ENCODE assay signal across 13 cellular contexts in genomic region chr1:12159826-12160225, GRCh38. TPM values are rescaled to one million over a fixed set of nuclear protein-coding genes. Genes with fewer than 3 reads are reported as not detected.
DNase-seq lines count a peak whose midpoint lies in the region; ATAC-seq and TF ChIP-seq lines count a peak whose summit lies in the region.
"Had no signal": no experiment of that assay in that cellular context is flagged by ENCODE, and none has a peak within 500 bp of the region (broad histone marks: within the 10 kb centered on the region; RNA-seq: fewer than 3 reads in every experiment).

No MANE protein-coding gene starts in this region.

- no peaks in the 10 kb centered on the region for H3K9me3 ChIP-seq in psoas muscle
- H3K9me3 ChIP-seq: Peyer's patch, vagina had no signal

- no peak for TF ChIP-seq CTCF in psoas muscle (IDR thresholded peaks at IDR 0.05)

- no peak overlapping the region for H3K4me3 Mint-ChIP-seq in activated naive CD4-positive, alpha-beta T cell treated with anti-CD3 and anti-CD28 coated beads for 36 hours
- H3K4me3 Mint-ChIP-seq in T-cell = peak overlapping the region in 1 of 3 donors; percentile 14
- peak overlapping the region; percentile 42 for H3K4me3 Mint-ChIP-seq in central memory CD8-positive, alpha-beta T cell
- peak overlapping the region; percentile 12 to 40 for H3K4me3 Mint-ChIP-seq in stimulated activated naive B cell treated with anti-CD40 and anti-IgM and Interleukin-4, amounts not matched to agents 10 μg/mL and 1 μg/mL and 100 μg/mL, for 72 hours

- H3K27ac ChIP-seq in psoas muscle = no peak overlapping the region
- H3K27ac ChIP-seq: vagina, WERI-Rb-1 had no signal

- H3K4me1 Mint-ChIP-seq in activated naive CD4-positive, alpha-beta T cell treated with anti-CD3 and anti-CD28 coated beads for 36 hours (ENCODE audit: low read depth) = peaks cover 82% of the 10 kb centered on the region
- H3K4me1 Mint-ChIP-seq in T-cell = peaks cover 80 to 93% (median 88%) of the 10 kb centered on the region in 3 donors
- peaks cover 90% of the 10 kb centered on the region for H3K4me1 Mint-ChIP-seq in central memory CD8-positive, alpha-beta T cell
- H3K4me1 Mint-ChIP-seq in stimulated activated naive B cell treated with anti-CD40 and anti-IgM and Interleukin-4, amounts not matched to agents 10 μg/mL and 1 μg/mL and 100 μg/mL, for 72 hours = peaks cover 72 to 90% of the 10 kb centered on the region in 2 donors

- no peak overlapping the region for H3K4me3 ChIP-seq in psoas muscle
- H3K4me3 ChIP-seq: Peyer's patch, vagina had no signal

- ATAC-seq in T-cell (replicated peaks in 1 of 4) = peak; percentile 46 to 49 (median 47)
- ATAC-seq in central memory CD8-positive, alpha-beta T cell (replicated peaks; ENCODE audit: extremely low read depth, poor library complexity, severe bottlenecking) = no peak
- ATAC-seq in stimulated activated naive B cell treated with anti-CD40 and anti-IgM and Interleukin-4, amounts not matched to agents 10 μg/mL and 1 μg/mL and 100 μg/mL, for 72 hours (replicated peaks) = no peak
- ATAC-seq in HG03045 (IDR thresholded peaks at IDR 0.05; ENCODE audit: unreplicated experiment) = no peak
- ATAC-seq in GM21360 (IDR thresholded peaks at IDR 0.05; ENCODE audit: unreplicated experiment) = no peak
- no peak for ATAC-seq in psoas muscle
- ATAC-seq: left colon had no signal

- H3K36me3 ChIP-seq in psoas muscle (ENCODE audit: insufficient read depth in 1 of 2, low read depth in 1 of 2) = no peaks in the 10 kb centered on the region
- H3K36me3 ChIP-seq: Peyer's patch, vagina, WERI-Rb-1 had no signal

- no peaks in the 10 kb centered on the region for H3K27me3 Mint-ChIP-seq in activated naive CD4-positive, alpha-beta T cell treated with anti-CD3 and anti-CD28 coated beads for 36 hours (ENCODE audit: low read depth)
- no peaks in the 10 kb centered on the region for H3K27me3 Mint-ChIP-seq in T-cell
- H3K27me3 Mint-ChIP-seq in central memory CD8-positive, alpha-beta T cell = no peaks in the 10 kb centered on the region
- H3K27me3 Mint-ChIP-seq in stimulated activated naive B cell treated with anti-CD40 and anti-IgM and Interleukin-4, amounts not matched to agents 10 μg/mL and 1 μg/mL and 100 μg/mL, for 72 hours = no peaks in the 10 kb centered on the region

- intact Hi-C loops in activated naive CD4-positive, alpha-beta T cell treated with anti-CD3 and anti-CD28 coated beads for 36 hours (cut with micrococcal nuclease) = loop anchor here (5.0 kb wide), 2 partner anchors 113 to 457 kb away; partner anchors contain the start of gene DHRS3
- intact Hi-C loops in psoas muscle (cut with DNase I) = no loop called here

- H3K9me3 Mint-ChIP-seq in activated naive CD4-positive, alpha-beta T cell treated with anti-CD3 and anti-CD28 coated beads for 36 hours = peaks cover 2% of the 10 kb centered on the region
- H3K9me3 Mint-ChIP-seq in T-cell = peaks cover 0 to 3% (median 0%) of the 10 kb centered on the region in 3 donors
- H3K9me3 Mint-ChIP-seq in central memory CD8-positive, alpha-beta T cell = no peaks in the 10 kb centered on the region
- peaks cover 1 to 4% of the 10 kb centered on the region in 2 donors for H3K9me3 Mint-ChIP-seq in stimulated activated naive B cell treated with anti-CD40 and anti-IgM and Interleukin-4, amounts not matched to agents 10 μg/mL and 1 μg/mL and 100 μg/mL, for 72 hours

- H3K36me3 Mint-ChIP-seq in activated naive CD4-positive, alpha-beta T cell treated with anti-CD3 and anti-CD28 coated beads for 36 hours (ENCODE audit: low read depth) = peaks cover 1% of the 10 kb centered on the region
- H3K36me3 Mint-ChIP-seq in T-cell = no peaks in the 10 kb centered on the region
- peaks cover 10% of the 10 kb centered on the region for H3K36me3 Mint-ChIP-seq in central memory CD8-positive, alpha-beta T cell (ENCODE audit: insufficient read depth)
- H3K36me3 Mint-ChIP-seq in stimulated activated naive B cell treated with anti-CD40 and anti-IgM and Interleukin-4, amounts not matched to agents 10 μg/mL and 1 μg/mL and 100 μg/mL, for 72 hours = peaks cover 1 to 4% of the 10 kb centered on the region in 2 donors

- H3K4me1 ChIP-seq in psoas muscle = peaks cover 18% of the 10 kb centered on the region

- 89 to 95% (median 92%) methylated on average over 7 of the region's 7 CpGs for WGBS in psoas muscle, 3 donors

- peak; percentile 53 for DNase-seq in activated naive CD4-positive, alpha-beta T cell treated with anti-CD3 and anti-CD28 coated beads for 36 hours
- no peak for DNase-seq in activated naive CD4-positive, alpha-beta T cell treated with anti-CD3 and anti-CD28 coated beads, Interleukin-2, amount 50 U/mL, for 16 hours
- DNase-seq in T-cell (peak in 7 of 34 experiments; percentile 23 to 53 (median 33)), psoas muscle (no peak)
- no peak for DNase-seq in central memory CD8-positive, alpha-beta T cell (ENCODE audit: low spot score in 2 of 2)
- no peak for DNase-seq in stimulated activated naive B cell treated with anti-CD40 and anti-IgM and Interleukin-4, amounts not matched to agents 10 μg/mL and 1 μg/mL and 100 μg/mL, for 72 hours
- DNase-seq: left colon, NCI-H2227 treated with DMSO at 0.1 percent for 48 hours, WERI-Rb-1 had no signal

- H3K27me3 ChIP-seq in psoas muscle (ENCODE audit: insufficient read depth in 3 of 3, low read length in 2 of 3) = no peaks in the 10 kb centered on the region
- H3K27me3 ChIP-seq: Peyer's patch, vagina had no signal

- POLR2A ChIA-PET in T-cell (lab: Charles Lee) = interaction anchor here (0.6 to 1.2 kb wide), 8 partner anchors 9 to 353 kb away, joined by 3 to 8 read pairs (median 5); no protein-coding TSS in a partner anchor

- CTCF ChIA-PET in activated naive CD4-positive, alpha-beta T cell treated with anti-CD3 and anti-CD28 coated beads for 36 hours (lab: Charles Lee) = no interaction called here
- CTCF ChIA-PET in T-cell (lab: Charles Lee) = interaction anchor here (0.6 to 1.2 kb wide), 5 partner anchors 9 to 246 kb away, joined by 3 to 10 read pairs (median 6); no protein-coding TSS in a partner anchor

- peak overlapping the region; percentile 81 for H3K27ac Mint-ChIP-seq in activated naive CD4-positive, alpha-beta T cell treated with anti-CD3 and anti-CD28 coated beads for 36 hours
- H3K27ac Mint-ChIP-seq in T-cell = peak overlapping the region; percentile 89 to 91
- peak overlapping the region; percentile 82 for H3K27ac Mint-ChIP-seq in central memory CD8-positive, alpha-beta T cell (ENCODE audit: low read depth)
- H3K27ac Mint-ChIP-seq in stimulated activated naive B cell treated with anti-CD40 and anti-IgM and Interleukin-4, amounts not matched to agents 10 μg/mL and 1 μg/mL and 100 μg/mL, for 72 hours = peak overlapping the region; percentile 87

RNA-seq across cellular contexts. Expression of gene TNFRSF1B, which starts 7.0 kb away (rescaled TPM):
- 10 to 100 TPM; 69.4 to 75.7 TPM for total RNA-seq in activated naive CD4-positive, alpha-beta T cell treated with anti-CD3 and anti-CD28 coated beads for 36 hours
- total RNA-seq in T-cell (100 to 1,000 TPM in 2 of 5 donors, 10 to 100 TPM in 3; 55.0 to 130 (median 99.6) TPM), psoas muscle (10 to 100 TPM in 1 of 4 donors, 1 to 10 TPM in 3; 7.5 to 12.8 (median 8.8) TPM)
- polyA plus RNA-seq in psoas muscle = 1 to 10 TPM; 5.1 to 7.6 (median 5.8) TPM

Comparison
In these comparisons a context has a peak if more than half of its experiments do, and no peak if none do; other contexts are left out.
1. ATAC-seq: peak in T-cell (4 of 4); none in central memory CD8-positive, alpha-beta T cell (single experiment), stimulated activated naive B cell treated with anti-CD40 and anti-IgM and Interleukin-4, amounts not matched to agents 10 μg/mL and 1 μg/mL and 100 μg/mL, for 72 hours (0 of 2), HG03045 (single experiment), GM21360 (single experiment) and psoas muscle (0 of 4).
2. RNA of gene TNFRSF1B, which starts 7.0 kb away (total RNA-seq): 55.0 to 130 TPM in T-cell and 69.4 to 75.7 TPM in activated naive CD4-positive, alpha-beta T cell treated with anti-CD3 and anti-CD28 coated beads for 36 hours; 7.5 to 12.8 TPM in psoas muscle; every median in the first group is over 4 times any median in the second.
3. Peak in every context shown above with its lines, with median percentiles within 50 percentile points of each other: H3K27ac Mint-ChIP-seq.